ENCODE assay signal across 11 cellular contexts in the genomic region with DNA sequence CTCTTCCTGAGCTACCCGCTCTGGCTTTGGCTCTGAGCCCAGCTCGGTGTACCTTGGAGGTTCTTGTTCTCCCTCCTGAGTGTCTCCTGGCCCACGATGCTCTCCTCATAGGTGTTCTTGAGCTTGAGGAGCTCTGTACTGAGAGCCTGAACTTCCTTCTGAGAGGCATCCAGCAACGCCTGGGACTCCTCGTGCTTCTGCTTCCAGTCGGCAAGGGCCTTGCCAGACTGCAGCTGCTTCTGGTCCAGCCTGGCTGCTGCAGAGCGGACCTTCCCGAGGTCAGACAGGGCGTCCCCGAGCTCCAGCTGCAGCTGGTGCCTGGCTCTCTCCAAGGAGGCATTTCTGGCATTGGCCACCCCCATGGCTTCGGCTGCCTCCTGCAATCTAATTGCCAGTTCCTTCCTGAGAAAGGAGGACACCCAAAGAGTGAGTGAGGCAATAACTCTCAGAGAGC.
"Had no signal": no experiment of that assay in that cellular context is flagged by ENCODE, and none has a peak within 500 bp of the region (broad histone marks: within the 10 kb centered on the region; RNA-seq: fewer than 3 reads in every experiment).

No MANE protein-coding gene starts in this region.

- DNase-seq: activated CD4-positive, alpha-beta T cell treated with anti-CD3 and anti-CD28 coated beads, Interleukin-2, amount 50 U/mL, for 48 hours; activated CD4-positive, CD25-positive, alpha-beta regulatory T cell treated with anti-CD3 and anti-CD28 coated beads, Interleukin-2, amount 50 U/mL, for 72 hours; activated CD8-positive, alpha-beta memory T cell treated with anti-CD3 and anti-CD28 coated beads, Interleukin-2, amount 10 ng/mL, durations not matched to agents 7 days and 5 days; activated effector memory CD4-positive, alpha-beta T cell treated with Interleukin-2 at 50 U/mL for 16 hours; activated T-cell treated with anti-CD3 and anti-CD28 coated beads, Interleukin-2, amount 50 U/mL, for 24 hours; dorsolateral prefrontal cortex; naive thymus-derived CD8-positive, alpha-beta T cell; right lobe of liver; stimulated activated CD4-positive, alpha-beta T cell treated with anti-CD3 and anti-CD28 coated beads, Interleukin-2, amount 100 ng/mL, for 24 hours; stimulated activated naive CD4-positive, alpha-beta T cell treated with Interleukin-2 at 50 U/mL for 16 hours had no signal

- H3K36me3 ChIP-seq: right lobe of liver had no signal

- H3K9me3 ChIP-seq: right lobe of liver had no signal

- H3K27me3 ChIP-seq: dorsolateral prefrontal cortex, right lobe of liver had no signal

- H3K27ac ChIP-seq: right lobe of liver had no signal

- ATAC-seq: activated CD8-positive, alpha-beta memory T cell treated with anti-CD3 and anti-CD28 coated beads, Interleukin-2, amount 10 ng/mL, durations not matched to agents 7 days and 5 days; activated naive CD4-positive, alpha-beta T cell treated with anti-CD3 and anti-CD28 coated beads, Interleukin-2, amount 50 U/mL, for 72 hours; naive thymus-derived CD8-positive, alpha-beta T cell; right lobe of liver had no signal

- H3K4me3 ChIP-seq: dorsolateral prefrontal cortex, right lobe of liver had no signal
